15 cellular contexts compared by ENCODE assay signal in genomic region chr4:97496298-97496873, GRCh38.
A peak's percentile ranks its signal among the peaks of the same experiment; 100 is the strongest.
DNase-seq lines count a peak whose midpoint lies in the region; ATAC-seq and TF ChIP-seq lines count a peak whose summit lies in the region.
"Had no signal": no experiment of that assay in that cellular context is flagged by ENCODE, and none has a peak within 500 bp of the region (broad histone marks: within the 10 kb centered on the region; RNA-seq: fewer than 3 reads in every experiment).

No MANE protein-coding gene starts in this region.

- no peaks in the 10 kb centered on the region for H3K79me1 ChIP-seq in mesendoderm (ENCODE audit: low read length)

- POLR2A ChIA-PET in MCF 10A (lab: Yijun Ruan, JAX), result interaction anchor here (0.5 to 1.0 kb wide), 4 partner anchors 149 to 1432 kb away, joined by 3 to 4 read pairs (median 4); partner anchors contain the start of gene EIF4E

- no peaks in the 10 kb centered on the region for H3K27me3 Mint-ChIP-seq in MCF 10A (ENCODE audit: insufficient read depth, unreplicated experiment)
- H3K27me3 Mint-ChIP-seq in stimulated activated naive CD8-positive, alpha-beta T cell treated with anti-CD3 and anti-CD28 coated beads, Interleukin-15, amount 100 ng/mL, for 72 hours, result no peaks in the 10 kb centered on the region
- H3K27me3 Mint-ChIP-seq: activated naive CD4-positive, alpha-beta T cell treated with anti-CD3 and anti-CD28 coated beads, Interleukin-2, amount 10 ng/mL, durations not matched to agents 7 days and 5 days had no signal

- H3K23ac ChIP-seq in mesendoderm (ENCODE audit: low read length), result no peak overlapping the region

- no peak for ATAC-seq in stimulated activated naive CD8-positive, alpha-beta T cell treated with anti-CD3 and anti-CD28 coated beads, Interleukin-15, amount 100 ng/mL, for 72 hours
- ATAC-seq in HG03521 (IDR thresholded peaks at IDR 0.05; ENCODE audit: unreplicated experiment), result no peak

- no peak overlapping the region for H3K18ac ChIP-seq in mesendoderm (ENCODE audit: low read length)

- H3K27me3 ChIP-seq in mesendoderm (ENCODE audit: insufficient read depth, low read length, poor library complexity), result no peaks in the 10 kb centered on the region
- H3K27me3 ChIP-seq: uterus had no signal

- intact Hi-C loops in MCF 10A (cut with micrococcal nuclease), result loop anchor here (10.0 kb wide), 1 partner anchor 158 kb away; no protein-coding TSS in a partner anchor

- no peaks in the 10 kb centered on the region for H3K9me3 Mint-ChIP-seq in MCF 10A (ENCODE audit: unreplicated experiment)
- H3K9me3 Mint-ChIP-seq in stimulated activated naive CD8-positive, alpha-beta T cell treated with anti-CD3 and anti-CD28 coated beads, Interleukin-15, amount 100 ng/mL, for 72 hours, result peaks cover 0 to 4% of the 10 kb centered on the region in 2 donors

- no peak overlapping the region for H3K27ac ChIP-seq in mesendoderm (ENCODE audit: low read depth, low read length)
- H3K27ac ChIP-seq: coronary artery, uterus had no signal

- no peak overlapping the region for H2AK5ac ChIP-seq in mesendoderm (ENCODE audit: low read length)

- no peak overlapping the region for H3K56ac ChIP-seq in mesendoderm (ENCODE audit: low read length)

- H3K4me3 Mint-ChIP-seq in MCF 10A (ENCODE audit: unreplicated experiment), result peak overlapping the region; percentile 32
- H3K4me3 Mint-ChIP-seq in stimulated activated naive CD8-positive, alpha-beta T cell treated with anti-CD3 and anti-CD28 coated beads, Interleukin-15, amount 100 ng/mL, for 72 hours, result no peak overlapping the region
- H3K4me3 Mint-ChIP-seq: activated naive CD4-positive, alpha-beta T cell treated with anti-CD3 and anti-CD28 coated beads, Interleukin-2, amount 10 ng/mL, durations not matched to agents 7 days and 5 days had no signal

- peak overlapping the region; percentile 89 for H3K27ac Mint-ChIP-seq in MCF 10A (ENCODE audit: low read depth, unreplicated experiment)
- H3K27ac Mint-ChIP-seq in stimulated activated naive CD8-positive, alpha-beta T cell treated with anti-CD3 and anti-CD28 coated beads, Interleukin-15, amount 100 ng/mL, for 72 hours, result no peak overlapping the region
- H3K27ac Mint-ChIP-seq: activated naive CD4-positive, alpha-beta T cell treated with anti-CD3 and anti-CD28 coated beads, Interleukin-2, amount 10 ng/mL, durations not matched to agents 7 days and 5 days had no signal

- H3K9ac ChIP-seq in mesendoderm (ENCODE audit: low read length), result no peak overlapping the region

- H3K4me3 ChIP-seq in mesendoderm (ENCODE audit: low read length), result no peak overlapping the region
- H3K4me3 ChIP-seq: coronary artery, uterus had no signal

- BruUV-seq in MCF 10A (replicated peaks; lab: Mats Ljungman, UMichigan), result no TSS peak

- DNase-seq in A172 (ENCODE audit: low spot score) (peak; percentile 31), LoVo (ENCODE audit: low spot score) (peak; percentile 48), MCF 10A (ENCODE audit: unreplicated experiment) (peak; percentile 78), mesendoderm (peak; percentile 49), occipital lobe (lab: John Stamatoyannopoulos, UW) (no peak)
- DNase-seq in stimulated activated naive CD8-positive, alpha-beta T cell treated with anti-CD3 and anti-CD28 coated beads, Interleukin-15, amount 100 ng/mL, for 72 hours, result no peak
- no peak for DNase-seq in effector CD8-positive, alpha-beta T cell (lab: John Stamatoyannopoulos, UW)
- DNase-seq: activated naive CD4-positive, alpha-beta T cell treated with anti-CD3 and anti-CD28 coated beads, Interleukin-2, amount 10 ng/mL, durations not matched to agents 7 days and 5 days; DMS153; foreskin fibroblast; NCI-H524 treated with DMSO at 0.1 percent for 48 hours; RPMI8226; uterus had no signal

- no peak overlapping the region for H4K5ac ChIP-seq in mesendoderm (ENCODE audit: low read length)

- no peak overlapping the region for H2BK120ac ChIP-seq in mesendoderm (ENCODE audit: low read depth, low read length)

- H3K4me2 ChIP-seq in mesendoderm (ENCODE audit: low read length), result no peak overlapping the region

- CTCF ChIA-PET in MCF 10A (lab: Yijun Ruan, JAX), result interaction anchor here (1.2 kb wide), 1 partner anchor 48 kb away, joined by 3 read pairs; no protein-coding TSS in a partner anchor

- no peak overlapping the region for H4K8ac ChIP-seq in mesendoderm (ENCODE audit: low read depth, low read length)

- TF ChIP-seq CTCF in MCF 10A (IDR thresholded peaks at IDR 0.05; ENCODE audit: unreplicated experiment), result no peak

- peaks cover 33% of the 10 kb centered on the region for H3K4me1 Mint-ChIP-seq in MCF 10A (ENCODE audit: insufficient read depth, unreplicated experiment)
- no peaks in the 10 kb centered on the region for H3K4me1 Mint-ChIP-seq in stimulated activated naive CD8-positive, alpha-beta T cell treated with anti-CD3 and anti-CD28 coated beads, Interleukin-15, amount 100 ng/mL, for 72 hours
- H3K4me1 Mint-ChIP-seq: activated naive CD4-positive, alpha-beta T cell treated with anti-CD3 and anti-CD28 coated beads, Interleukin-2, amount 10 ng/mL, durations not matched to agents 7 days and 5 days had no signal

- no peaks in the 10 kb centered on the region for H3K4me1 ChIP-seq in mesendoderm (ENCODE audit: control insufficient read depth, low read depth, low read length)
- H3K4me1 ChIP-seq: uterus had no signal

- no peak overlapping the region for H3K4ac ChIP-seq in mesendoderm (ENCODE audit: low read depth, low read length)

- no peak overlapping the region for H2BK15ac ChIP-seq in mesendoderm (replicated peaks; ENCODE audit: low read depth)

- no peaks in the 10 kb centered on the region for H3K79me2 ChIP-seq in mesendoderm (ENCODE audit: control insufficient read depth, insufficient read depth, low read length)

- no peaks in the 10 kb centered on the region for H3K36me3 ChIP-seq in mesendoderm (ENCODE audit: control insufficient read depth, insufficient read depth, low read length)
- H3K36me3 ChIP-seq: uterus had no signal

- no peak overlapping the region for H2BK5ac ChIP-seq in mesendoderm (ENCODE audit: low read length)

- H3K36me3 Mint-ChIP-seq in MCF 10A (ENCODE audit: insufficient read depth, unreplicated experiment), result no peaks in the 10 kb centered on the region
- H3K36me3 Mint-ChIP-seq: activated naive CD4-positive, alpha-beta T cell treated with anti-CD3 and anti-CD28 coated beads, Interleukin-2, amount 10 ng/mL, durations not matched to agents 7 days and 5 days had no signal

- WGBS in mesendoderm (ENCODE audit: extremely low coverage, insufficient coverage, low lambda C conversion rate), result no CpG with 5 or more reads among the region's 3 CpGs

Comparison
In these comparisons a context has a peak if more than half of its experiments do, and no peak if none do; other contexts are left out.
1. DNase-seq: peak in A172 (single experiment), LoVo (single experiment), MCF 10A (single experiment) and mesendoderm (single experiment); none in occipital lobe (single experiment), stimulated activated naive CD8-positive, alpha-beta T cell treated with anti-CD3 and anti-CD28 coated beads, Interleukin-15, amount 100 ng/mL, for 72 hours (0 of 2) and effector CD8-positive, alpha-beta T cell (single experiment).